In the genomic region with DNA sequence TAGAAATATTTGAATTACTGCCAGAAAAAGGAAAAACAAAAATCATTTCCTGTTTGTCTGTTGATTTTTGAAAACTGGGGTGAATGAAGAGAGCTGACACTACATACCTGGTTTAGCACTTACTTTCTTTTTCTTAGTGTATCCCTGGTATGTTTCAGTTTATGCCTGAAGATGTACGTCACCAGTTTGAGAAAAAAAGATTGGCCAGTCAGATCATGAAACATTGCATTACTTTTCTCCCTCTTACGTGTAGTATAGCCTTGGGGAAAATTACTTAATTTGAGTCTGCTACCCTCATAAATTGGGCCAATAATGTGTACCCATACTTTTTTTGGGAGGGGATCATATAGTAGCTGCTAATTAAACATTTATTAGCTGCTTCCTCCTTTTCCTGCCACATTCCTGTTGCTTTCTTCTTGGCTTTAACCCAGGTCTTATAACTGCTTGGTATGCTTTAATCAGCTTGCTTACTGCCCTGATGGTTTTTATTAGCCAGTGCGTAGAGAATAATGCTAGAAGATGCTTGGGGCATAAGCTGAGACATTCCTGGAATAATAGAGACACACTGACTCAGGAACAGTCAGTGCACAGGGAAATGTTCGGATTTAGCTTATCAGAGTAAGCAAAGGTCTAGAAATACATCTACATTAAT, we compare ENCODE assay signal across 13 cellular contexts. TPM values are rescaled to one million over a fixed set of nuclear protein-coding genes. Genes with fewer than 3 reads are reported as not detected.
DNase-seq lines count a peak whose midpoint lies in the region; ATAC-seq, FAIRE-seq and TF ChIP-seq lines count a peak whose summit lies in the region.
"Had no signal": no experiment of that assay in that cellular context is flagged by ENCODE, and none has a peak within 500 bp of the region (broad histone marks: within the 10 kb centered on the region; RNA-seq: fewer than 3 reads in every experiment).

No MANE protein-coding gene starts in this region.

- no peaks in the 10 kb centered on the region for H3K27me3 Mint-ChIP-seq in CD8-positive, alpha-beta T cell (ENCODE audit: low read depth)
- no peaks in the 10 kb centered on the region for H3K27me3 Mint-ChIP-seq in natural killer cell treated with Interleukin-12 subunit alpha and Interleukin-12 subunit beta and Interleukin-15 and Interleukin-18, amount 100 ng/mL, for 72 hours

- intact Hi-C loops in CD8-positive, alpha-beta T cell (cut with DNase I, micrococcal nuclease): no loop called here
- intact Hi-C loops in endothelial cell of umbilical vein (cut with micrococcal nuclease) (no loop called here), dorsolateral prefrontal cortex (cut with DNase I) (no loop called here)

- no peak for DNase-seq in CD8-positive, alpha-beta T cell
- DNase-seq in M059J (ENCODE audit: low read depth) (peak; percentile 84), endothelial cell of umbilical vein (ENCODE audit: low read depth, low spot score) (peak; percentile 10), medulla oblongata (ENCODE audit: extremely low spot score) (no peak), dorsolateral prefrontal cortex (no peak), Karpas-422 (no peak)
- no peak for DNase-seq in natural killer cell treated with Interleukin-12 subunit alpha and Interleukin-12 subunit beta and Interleukin-15 and Interleukin-18, amount 100 ng/mL, for 72 hours (ENCODE audit: low spot score)
- DNase-seq: activated CD8-positive, alpha-beta memory T cell treated with anti-CD3 and anti-CD28 coated beads, Interleukin-2, amount 50 U/mL, for 48 hours; midbrain; NCI-H1930; thyroid gland had no signal

- CTCF ChIA-PET in CD8-positive, alpha-beta T cell (lab: Charles Lee): no interaction called here
- CTCF ChIA-PET in endothelial cell of umbilical vein (lab: Charles Lee): interaction anchor here (0.8 to 1.9 kb wide), 4 partner anchors 9 to 71 kb away, joined by 3 to 9 read pairs (median 4); no protein-coding TSS in a partner anchor

- no peaks in the 10 kb centered on the region for H3K4me1 ChIP-seq in CD8-positive, alpha-beta T cell (ENCODE audit: insufficient read depth, low read length)
- H3K4me1 ChIP-seq in endothelial cell of umbilical vein (ENCODE audit: control insufficient read depth, extremely low read depth, insufficient read depth, low read length): no peaks in the 10 kb centered on the region
- H3K4me1 ChIP-seq in Karpas-422 (ENCODE audit: low read length): no peaks in the 10 kb centered on the region

- H3K9ac ChIP-seq in endothelial cell of umbilical vein (replicated peaks; ENCODE audit: extremely low read depth, insufficient read depth, low read length) (no peak overlapping the region), Karpas-422 (ENCODE audit: low read length) (no peak overlapping the region)

- H2AFZ ChIP-seq in endothelial cell of umbilical vein (ENCODE audit: low read depth, low read length): no peak overlapping the region
- no peak overlapping the region for H2AFZ ChIP-seq in Karpas-422 (ENCODE audit: low read length)

- no peaks in the 10 kb centered on the region for H3K27me3 ChIP-seq in CD8-positive, alpha-beta T cell (ENCODE audit: insufficient read depth, low read length)
- H3K27me3 ChIP-seq in endothelial cell of umbilical vein (ENCODE audit: control insufficient read depth in 2 of 2, insufficient read depth in 2 of 2, low read length in 2 of 2) (no peaks in the 10 kb centered on the region), dorsolateral prefrontal cortex (no peaks in the 10 kb centered on the region), Karpas-422 (ENCODE audit: low read length) (no peaks in the 10 kb centered on the region)
- H3K27me3 ChIP-seq: right atrium auricular region, thyroid gland had no signal

- POLR2A ChIA-PET in CD8-positive, alpha-beta T cell (lab: Charles Lee): no interaction called here
- POLR2A ChIA-PET in endothelial cell of umbilical vein (lab: Charles Lee): no interaction called here

- no peaks in the 10 kb centered on the region for H3K36me3 ChIP-seq in CD8-positive, alpha-beta T cell (ENCODE audit: insufficient read depth, low read length)
- H3K36me3 ChIP-seq in endothelial cell of umbilical vein (ENCODE audit: control insufficient read depth in 2 of 2, extremely low read depth in 1 of 2, insufficient read depth in 2 of 2, low read length in 2 of 2) (no peaks in the 10 kb centered on the region), Karpas-422 (ENCODE audit: insufficient read depth, low read length) (no peaks in the 10 kb centered on the region)
- H3K36me3 ChIP-seq: right atrium auricular region, thyroid gland had no signal

- H3K4me2 ChIP-seq in endothelial cell of umbilical vein (ENCODE audit: insufficient read depth, low read length): no peak overlapping the region
- H3K4me2 ChIP-seq in Karpas-422 (ENCODE audit: low read depth, low read length, poor library complexity, severe bottlenecking): no peak overlapping the region

- no peaks in the 10 kb centered on the region for H3K9me1 ChIP-seq in endothelial cell of umbilical vein (replicated peaks; ENCODE audit: control insufficient read depth, extremely low read depth, insufficient read depth, low read length)

- ATAC-seq in CD8-positive, alpha-beta T cell: peak; percentile 69
- no peak for ATAC-seq in natural killer cell treated with Interleukin-12 subunit alpha and Interleukin-12 subunit beta and Interleukin-15 and Interleukin-18, amount 100 ng/mL, for 72 hours
- no peak for ATAC-seq in HG03045 (IDR thresholded peaks at IDR 0.05; ENCODE audit: unreplicated experiment)

- H3K79me2 ChIP-seq in endothelial cell of umbilical vein (ENCODE audit: control insufficient read depth, insufficient read depth, low read length): peaks cover 2% of the 10 kb centered on the region
- no peaks in the 10 kb centered on the region for H3K79me2 ChIP-seq in Karpas-422 (ENCODE audit: low read length)

- no peak for TF ChIP-seq POLR2A in endothelial cell of umbilical vein (IDR thresholded peaks at IDR 0.05; ENCODE audit: low read depth, low read length)

- H3K27ac ChIP-seq in CD8-positive, alpha-beta T cell (ENCODE audit: low read depth, low read length): no peak overlapping the region
- H3K27ac ChIP-seq in endothelial cell of umbilical vein (ENCODE audit: insufficient read depth, low read depth, low read length): no peak overlapping the region
- no peak overlapping the region for H3K27ac ChIP-seq in dorsolateral prefrontal cortex
- no peak overlapping the region for H3K27ac ChIP-seq in Karpas-422 (ENCODE audit: low read length)

- peaks cover 7% of the 10 kb centered on the region for H3K9me3 Mint-ChIP-seq in CD8-positive, alpha-beta T cell
- no peaks in the 10 kb centered on the region for H3K9me3 Mint-ChIP-seq in natural killer cell treated with Interleukin-12 subunit alpha and Interleukin-12 subunit beta and Interleukin-15 and Interleukin-18, amount 100 ng/mL, for 72 hours

- peaks cover 6% of the 10 kb centered on the region for H3K9me3 ChIP-seq in CD8-positive, alpha-beta T cell (ENCODE audit: low read length)
- H3K9me3 ChIP-seq in endothelial cell of umbilical vein (replicated peaks; ENCODE audit: control insufficient read depth, insufficient read depth, low read length): no peaks in the 10 kb centered on the region
- 0 out of 2 replicates have a peak, but pooled peaks cover 3% of the 10 kb centered on the region for H3K9me3 ChIP-seq in Karpas-422 (ENCODE audit: low read length)
- H3K9me3 ChIP-seq: thyroid gland had no signal

- H3K4me1 Mint-ChIP-seq in CD8-positive, alpha-beta T cell (ENCODE audit: low read depth): peaks cover 46% of the 10 kb centered on the region
- H3K4me1 Mint-ChIP-seq in natural killer cell treated with Interleukin-12 subunit alpha and Interleukin-12 subunit beta and Interleukin-15 and Interleukin-18, amount 100 ng/mL, for 72 hours (ENCODE audit: low read depth in 2 of 2): peaks cover 23 to 43% of the 10 kb centered on the region in 2 donors

- no peaks in the 10 kb centered on the region for H3K36me3 Mint-ChIP-seq in CD8-positive, alpha-beta T cell
- no peaks in the 10 kb centered on the region for H3K36me3 Mint-ChIP-seq in natural killer cell treated with Interleukin-12 subunit alpha and Interleukin-12 subunit beta and Interleukin-15 and Interleukin-18, amount 100 ng/mL, for 72 hours

- no peak overlapping the region for H3K4me3 ChIP-seq in CD8-positive, alpha-beta T cell (ENCODE audit: low read depth, low read length)
- no peak overlapping the region for H3K4me3 ChIP-seq in endothelial cell of umbilical vein (replicated peaks in 1 of 3; ENCODE audit: insufficient read depth in 1 of 3, low read depth in 1 of 3, low read length in 3 of 3)
- no peak overlapping the region for H3K4me3 ChIP-seq in dorsolateral prefrontal cortex
- no peak overlapping the region for H3K4me3 ChIP-seq in Karpas-422 (ENCODE audit: low read length)
- H3K4me3 ChIP-seq: right atrium auricular region, thyroid gland had no signal

- H4K20me1 ChIP-seq in endothelial cell of umbilical vein (replicated peaks; ENCODE audit: control insufficient read depth, extremely low read depth, insufficient read depth, low read length) (no peaks in the 10 kb centered on the region), Karpas-422 (ENCODE audit: insufficient read depth, low read depth, low read length) (peaks cover 21% of the 10 kb centered on the region; the same call in 1 of the 2 replicates)

- TF ChIP-seq CTCF in CD8-positive, alpha-beta T cell (IDR thresholded peaks at IDR 0.05): no peak
- TF ChIP-seq CTCF in endothelial cell of umbilical vein (IDR thresholded peaks at IDR 0.05; ENCODE audit: extremely low read depth in 1 of 2, insufficient read depth in 1 of 2, low read depth in 1 of 2, low read length in 2 of 2) (no peak), dorsolateral prefrontal cortex (IDR thresholded peaks at IDR 0.05 in 54 of 56, conservative IDR thresholded peaks at IDR 0.05 in 2 of 56; ENCODE audit: low read depth in 1 of 56, partially characterized antibody in 56 of 56) (no peak)

- dilution Hi-C loops in endothelial cell of umbilical vein (cut with MboI; ENCODE audit: extremely low pct_ligation_motif_present, low sequenced_read_pairs): no loop called here

- no TSS peak for BruUV-seq in endothelial cell of umbilical vein (replicated peaks; lab: Mats Ljungman, UMichigan)

- H3K27ac Mint-ChIP-seq in CD8-positive, alpha-beta T cell: peak overlapping the region; percentile 12
- peak overlapping the region in 1 of 2 donors; percentile 17 for H3K27ac Mint-ChIP-seq in natural killer cell treated with Interleukin-12 subunit alpha and Interleukin-12 subunit beta and Interleukin-15 and Interleukin-18, amount 100 ng/mL, for 72 hours

- no peaks in the 10 kb centered on the region for H3K9me2 ChIP-seq in Karpas-422 (replicated peaks; ENCODE audit: insufficient read depth, low read length)

- no peak overlapping the region for H3K4me3 Mint-ChIP-seq in CD8-positive, alpha-beta T cell
- peak overlapping the region; percentile 40 for H3K4me3 Mint-ChIP-seq in natural killer cell treated with Interleukin-12 subunit alpha and Interleukin-12 subunit beta and Interleukin-15 and Interleukin-18, amount 100 ng/mL, for 72 hours

- no peak for FAIRE-seq in endothelial cell of umbilical vein (lab: Jason Lieb, UNC)

RNA-seq across cellular contexts. Expression of gene RABGAP1L, which starts 32.1 kb away (rescaled TPM):
- 10 to 100 TPM; 60.7 to 65.1 TPM for total RNA-seq in CD8-positive, alpha-beta T cell
- 8.3 and 18.7 TPM in 2 replicates for total RNA-seq in M059J (2014; rRNA removed; shearing (Covaris generic))
- total RNA-seq in endothelial cell of umbilical vein (20.7 and 22.2 TPM in 2 replicates), dorsolateral prefrontal cortex (100 to 1,000 TPM in 86 of 120 experiments, 10 to 100 TPM in 34; 48.6 to 148 (median 111) TPM)
- polyA plus RNA-seq in endothelial cell of umbilical vein: 6.4 and 7.2 TPM in 2 replicates
- polyA plus RNA-seq in endothelial cell of umbilical vein (2011; cell fraction: cytosol; rRNA removed): 10.3 and 12.1 TPM in 2 replicates
- 16.0 and 19.8 TPM in 2 replicates for polyA plus RNA-seq in endothelial cell of umbilical vein (2011; cell fraction: nucleus; rRNA removed)
- 11.9 and 12.9 TPM in 2 replicates for polyA plus RNA-seq in endothelial cell of umbilical vein (2012)
- polyA minus RNA-seq in endothelial cell of umbilical vein: 54.0 and 54.1 TPM in 2 replicates
- polyA minus RNA-seq in endothelial cell of umbilical vein (2011; cell fraction: cytosol; rRNA and poly(A)+ RNA removed): 10.2 TPM
- polyA minus RNA-seq in endothelial cell of umbilical vein (2011; cell fraction: nucleus; rRNA and poly(A)+ RNA removed): 71.6 and 112 TPM in 2 replicates
- total RNA-seq in natural killer cell treated with Interleukin-12 subunit alpha and Interleukin-12 subunit beta and Interleukin-15 and Interleukin-18, amount 100 ng/mL, for 72 hours: 100 to 1,000 TPM in 1 of 2 donors, 10 to 100 TPM in 1; 53.4 to 101 TPM
- 28.9 and 39.5 TPM in 2 replicates for total RNA-seq in Karpas-422 (2014; rRNA removed; shearing (Covaris generic); ENCODE audit: low replicate concordance)

Comparison
In these comparisons a context has a peak if more than half of its experiments do, and no peak if none do; other contexts are left out.
1. DNase-seq: peak in M059J (single experiment) and endothelial cell of umbilical vein (single experiment); none in CD8-positive, alpha-beta T cell (0 of 7), natural killer cell treated with Interleukin-12 subunit alpha and Interleukin-12 subunit beta and Interleukin-15 and Interleukin-18, amount 100 ng/mL, for 72 hours (single experiment), medulla oblongata (single experiment), dorsolateral prefrontal cortex (0 of 10) and Karpas-422 (single experiment).